1 cellular context compared by ENCODE assay signal in the genomic region with DNA sequence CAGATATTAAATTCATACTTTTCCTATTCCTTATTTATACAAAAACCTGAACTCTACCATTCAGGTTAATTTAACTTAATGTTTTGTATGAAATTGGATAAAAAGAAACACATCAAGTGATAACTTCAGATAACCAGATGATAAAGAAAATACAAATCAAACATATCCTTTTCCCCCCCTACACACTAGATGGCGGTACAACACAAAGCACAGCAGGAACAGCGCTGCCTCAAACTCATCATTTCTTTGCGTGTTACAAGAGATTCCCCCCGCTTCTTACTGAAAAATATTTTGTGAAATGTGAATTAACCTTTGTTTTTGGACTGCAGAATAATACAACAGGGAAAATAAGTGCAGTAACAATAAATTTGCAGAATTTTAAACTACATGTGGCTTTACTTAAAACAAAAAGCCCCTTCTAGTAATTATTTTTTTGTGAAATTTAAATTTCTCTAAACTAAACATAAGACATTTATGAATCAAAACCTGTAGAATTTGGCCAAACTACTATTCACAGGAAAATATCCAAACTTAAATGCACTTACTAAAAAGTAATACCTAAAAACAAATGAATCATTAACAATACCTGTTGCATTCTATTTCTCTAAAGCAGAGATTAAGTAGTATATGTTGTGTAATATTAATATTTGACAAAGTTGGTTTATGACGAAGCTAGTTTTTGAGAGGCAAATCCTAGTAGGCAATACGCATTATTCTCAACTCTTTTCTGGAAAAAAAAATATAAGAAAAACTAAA.
TF ChIP-seq lines count a peak whose summit lies in the region.

No MANE protein-coding gene starts in this region.

TF ChIP-seq in IMR-90, 13 proteins besides CTCF, POLR2A, EP300 and RAD21 (continued from another document):
- TF ChIP-seq MAFK (IDR thresholded peaks at IDR 0.05; ENCODE audit: low read depth, low read length), result 0 out of 2 replicates have a peak, but pooled peaks have one; percentile 12
TF ChIP-seq in IMR-90: peak in this region for 3.
